13 cellular contexts compared by ENCODE assay signal in genomic region chr5:43592363-43592762, GRCh38.
"Had no signal": no experiment of that assay in that cellular context is flagged by ENCODE, and none has a peak within 500 bp of the region (broad histone marks: within the 10 kb centered on the region; RNA-seq: fewer than 3 reads in every experiment).

No MANE protein-coding gene starts in this region.

- ATAC-seq: activated CD8-positive, alpha-beta T cell treated with anti-CD3 and anti-CD28 coated beads, Interleukin-2, amount 10 ng/mL, durations not matched to agents 7 days and 5 days; activated naive CD4-positive, alpha-beta T cell treated with anti-CD3 and anti-CD28 coated beads, Interleukin-2, amount 50 U/mL, for 72 hours; activated T-cell treated with anti-CD3 and anti-CD28 coated beads, Interleukin-2, amount 50 U/mL, for 72 hours; left cardiac atrium; lower lobe of right lung; right cardiac atrium had no signal

- DNase-seq: activated CD4-positive, alpha-beta T cell treated with anti-CD3 and anti-CD28 coated beads, Interleukin-2, amount 10 ng/mL, durations not matched to agents 24 days and 14 days; activated CD4-positive, CD25-positive, alpha-beta regulatory T cell; activated CD8-positive, alpha-beta memory T cell treated with anti-CD3 and anti-CD28 coated beads, Interleukin-2, amount 50 U/mL, for 48 hours; activated CD8-positive, alpha-beta T cell treated with anti-CD3 and anti-CD28 coated beads, Interleukin-2, amount 10 ng/mL, durations not matched to agents 7 days and 5 days; activated gamma-delta T cell; activated T-cell treated with anti-CD3 and anti-CD28 coated beads, Interleukin-2, amount 50 U/mL, for 72 hours; left cardiac atrium; lower lobe of right lung; nephron progenitor cell; occipital lobe; right cardiac atrium; trophoblast cell had no signal
